ENCODE assay signal across 10 cellular contexts in genomic region chr5:124963236-124963929, GRCh38.
DNase-seq lines count a peak whose midpoint lies in the region; ATAC-seq lines count a peak whose summit lies in the region.
"Had no signal": no experiment of that assay in that cellular context is flagged by ENCODE, and none has a peak within 500 bp of the region (broad histone marks: within the 10 kb centered on the region; RNA-seq: fewer than 3 reads in every experiment).

No MANE protein-coding gene starts in this region.

- peak; percentile 84 for DNase-seq in EH (ENCODE audit: low read depth)
- DNase-seq in NCI-H69 (lab: John Stamatoyannopoulos, UW): peak; percentile 57
- peak; percentile 62 for DNase-seq in non-pigmented ciliary epithelial cell (ENCODE audit: low read depth)
- no peak for DNase-seq in NCI-H146 (lab: John Stamatoyannopoulos, UW)
- DNase-seq in ureter (ENCODE audit: low spot score): no peak
- DNase-seq: RPMI8226; stimulated activated CD4-positive, alpha-beta T cell treated with anti-CD3 and anti-CD28 coated beads, Interleukin-1b, Interleukin-23, amount 100 ng/mL, for 48 hours had no signal

- H3K27me3 Mint-ChIP-seq in dendritic cell treated with granulocyte-macrophage colony-stimulating factor and Interleukin-4, amounts not matched to agents 40 ng/mL and 50 ng/mL, for 4 days: peaks cover 3% of the 10 kb centered on the region
- H3K27me3 Mint-ChIP-seq in activated T-helper 17 cell treated with anti-CD3 and anti-CD28 coated beads, Interleukin-2, amount 50 U/mL, for 72 hours: no peaks in the 10 kb centered on the region

- H3K4me3 Mint-ChIP-seq in dendritic cell treated with granulocyte-macrophage colony-stimulating factor and Interleukin-4, amounts not matched to agents 40 ng/mL and 50 ng/mL, for 4 days: peak overlapping the region; percentile 24
- no peak overlapping the region for H3K4me3 Mint-ChIP-seq in activated T-helper 17 cell treated with anti-CD3 and anti-CD28 coated beads, Interleukin-2, amount 50 U/mL, for 72 hours

- no peaks in the 10 kb centered on the region for H3K9me3 Mint-ChIP-seq in dendritic cell treated with granulocyte-macrophage colony-stimulating factor and Interleukin-4, amounts not matched to agents 40 ng/mL and 50 ng/mL, for 4 days
- peaks cover 4% of the 10 kb centered on the region for H3K9me3 Mint-ChIP-seq in activated T-helper 17 cell treated with anti-CD3 and anti-CD28 coated beads, Interleukin-2, amount 50 U/mL, for 72 hours

- H3K27ac Mint-ChIP-seq in dendritic cell treated with granulocyte-macrophage colony-stimulating factor and Interleukin-4, amounts not matched to agents 40 ng/mL and 50 ng/mL, for 4 days: peak overlapping the region; percentile 49
- H3K27ac Mint-ChIP-seq in activated T-helper 17 cell treated with anti-CD3 and anti-CD28 coated beads, Interleukin-2, amount 50 U/mL, for 72 hours: no peak overlapping the region

- H3K4me1 Mint-ChIP-seq in dendritic cell treated with granulocyte-macrophage colony-stimulating factor and Interleukin-4, amounts not matched to agents 40 ng/mL and 50 ng/mL, for 4 days (ENCODE audit: low read depth): peaks cover 27% of the 10 kb centered on the region
- no peaks in the 10 kb centered on the region for H3K4me1 Mint-ChIP-seq in activated T-helper 17 cell treated with anti-CD3 and anti-CD28 coated beads, Interleukin-2, amount 50 U/mL, for 72 hours

- intact Hi-C loops in dendritic cell treated with granulocyte-macrophage colony-stimulating factor and Interleukin-4, amounts not matched to agents 40 ng/mL and 50 ng/mL, for 4 days (cut with micrococcal nuclease): loop anchor here (5.0 kb wide), 1 partner anchor 36 kb away; no protein-coding TSS in a partner anchor

- H3K36me3 Mint-ChIP-seq in dendritic cell treated with granulocyte-macrophage colony-stimulating factor and Interleukin-4, amounts not matched to agents 40 ng/mL and 50 ng/mL, for 4 days (ENCODE audit: low read depth): no peaks in the 10 kb centered on the region
- H3K36me3 Mint-ChIP-seq in activated T-helper 17 cell treated with anti-CD3 and anti-CD28 coated beads, Interleukin-2, amount 50 U/mL, for 72 hours (ENCODE audit: low read depth): no peaks in the 10 kb centered on the region

- no peak for ATAC-seq in activated T-helper 17 cell treated with anti-CD3 and anti-CD28 coated beads, Interleukin-2, amount 50 U/mL, for 72 hours (replicated peaks)
- ATAC-seq in HG02885 (IDR thresholded peaks at IDR 0.05; ENCODE audit: poor library complexity, unreplicated experiment): no peak

Comparison
In these comparisons a context has a peak if more than half of its experiments do, and no peak if none do; other contexts are left out.
1. DNase-seq: peak in EH (single experiment), NCI-H69 (single experiment) and non-pigmented ciliary epithelial cell (single experiment); none in NCI-H146 (single experiment) and ureter (single experiment).